ENCODE assay signal across 10 cellular contexts in the genomic region with DNA sequence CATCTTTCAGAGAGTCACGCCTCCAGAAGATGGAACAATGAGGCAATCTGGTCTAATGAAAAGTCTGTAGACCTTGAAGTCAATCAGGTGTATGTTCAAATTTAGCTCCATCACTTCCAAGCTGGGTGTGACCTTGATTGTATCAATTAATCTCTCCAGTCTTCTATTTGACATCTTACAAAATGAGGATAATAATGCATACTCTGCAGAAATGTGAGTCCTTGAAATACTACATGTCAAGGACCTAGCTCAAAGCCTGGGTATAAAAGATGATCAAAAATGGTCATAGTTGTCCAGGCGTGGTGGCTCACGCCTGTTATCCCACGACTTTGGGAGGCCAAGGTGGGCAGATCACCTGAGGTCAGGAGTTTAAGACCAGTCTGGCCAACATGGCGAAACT. TPM values are rescaled to one million over a fixed set of nuclear protein-coding genes. Genes with fewer than 3 reads are reported as not detected.
"Had no signal": no experiment of that assay in that cellular context is flagged by ENCODE, and none has a peak within 500 bp of the region (broad histone marks: within the 10 kb centered on the region; RNA-seq: fewer than 3 reads in every experiment).

No MANE protein-coding gene starts in this region.

- H3K4me2 ChIP-seq: KMS-11 had no signal

- H3K27ac ChIP-seq: HL-60, KMS-11 had no signal

- H3K9ac ChIP-seq: KMS-11 had no signal

- DNase-seq: Karpas-422, Kasumi-1, KBM-7, KG1 had no signal

- FAIRE-seq: HTR-8/SVneo had no signal

RNA-seq across cellular contexts. Expression of gene CGA, which starts 29.8 kb away (rescaled TPM):
- total RNA-seq: HT-29, HT1080 had no signal
- polyA plus RNA-seq: IgD-negative memory B cell had no signal
